ENCODE assay signal across 18 cellular contexts in the genomic region with DNA sequence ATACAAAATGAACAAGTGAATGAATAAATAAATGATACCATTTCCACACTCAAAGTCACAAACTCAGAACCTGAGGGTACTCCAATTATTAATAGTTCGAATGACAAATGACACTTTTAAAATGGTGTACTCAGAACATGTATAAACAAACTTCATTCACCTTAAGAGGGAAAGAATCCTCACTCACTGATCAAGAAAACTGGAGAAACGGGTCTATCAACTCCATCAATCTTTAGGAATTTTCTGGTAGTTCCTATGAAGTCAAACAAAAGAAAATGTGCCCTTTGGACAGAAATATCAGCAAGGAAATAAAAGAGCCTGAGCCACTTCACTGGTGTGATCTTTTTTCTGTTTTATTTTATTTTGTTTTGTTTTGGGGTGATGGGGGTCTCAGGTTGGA.
"Had no signal": no experiment of that assay in that cellular context is flagged by ENCODE, and none has a peak within 500 bp of the region (broad histone marks: within the 10 kb centered on the region; RNA-seq: fewer than 3 reads in every experiment).

No MANE protein-coding gene starts in this region.

- H3K9me3 Mint-ChIP-seq: activated CD4-positive, alpha-beta memory T cell treated with anti-CD3 and anti-CD28 coated beads, Interleukin-2, amount 10 ng/mL, durations not matched to agents 7 days and 5 days; activated naive CD4-positive, alpha-beta T cell treated with anti-CD3 and anti-CD28 coated beads, Interleukin-2, amount 50 U/mL, for 72 hours; activated T-cell treated with anti-CD3 and anti-CD28 coated beads, Interleukin-2, amount 50 U/mL, for 4 hours; natural killer cell treated with Interleukin-12 subunit alpha and Interleukin-12 subunit beta and Interleukin-15 and Interleukin-18, amount 100 ng/mL, for 72 hours had no signal

- H3K27ac ChIP-seq: esophagus muscularis mucosa, right atrium auricular region, skin epidermis, suprapubic skin, WERI-Rb-1 had no signal

- H3K4me3 ChIP-seq: esophagus muscularis mucosa, right atrium auricular region, skin epidermis, suprapubic skin had no signal

- H3K4me1 ChIP-seq: right atrium auricular region had no signal

- H3K27ac Mint-ChIP-seq: activated CD4-positive, alpha-beta memory T cell treated with anti-CD3 and anti-CD28 coated beads, Interleukin-2, amount 10 ng/mL, durations not matched to agents 7 days and 5 days; activated CD4-positive, alpha-beta T cell treated with anti-CD3 and anti-CD28 coated beads for 36 hours; activated naive CD4-positive, alpha-beta T cell treated with anti-CD3 and anti-CD28 coated beads, Interleukin-2, amount 50 U/mL, for 72 hours; natural killer cell treated with Interleukin-12 subunit alpha and Interleukin-12 subunit beta and Interleukin-15 and Interleukin-18, amount 100 ng/mL, for 72 hours had no signal

- ATAC-seq: activated CD4-positive, alpha-beta T cell treated with anti-CD3 and anti-CD28 coated beads for 36 hours; activated naive CD4-positive, alpha-beta T cell treated with anti-CD3 and anti-CD28 coated beads, Interleukin-2, amount 50 U/mL, for 72 hours; activated T-cell treated with anti-CD3 and anti-CD28 coated beads, Interleukin-2, amount 50 U/mL, for 4 hours; natural killer cell treated with Interleukin-12 subunit alpha and Interleukin-12 subunit beta and Interleukin-15 and Interleukin-18, amount 100 ng/mL, for 72 hours; stimulated activated naive CD8-positive, alpha-beta T cell treated with anti-CD3 and anti-CD28 coated beads, Interleukin-15, Interleukin-2, amounts not matched to agents 100 U/mL and 50 U/mL, for 24 hours had no signal

- H3K9me3 ChIP-seq: esophagus muscularis mucosa, right atrium auricular region, suprapubic skin had no signal

- H3K36me3 ChIP-seq: esophagus muscularis mucosa, right atrium auricular region, suprapubic skin, WERI-Rb-1 had no signal

- H3K36me3 Mint-ChIP-seq: natural killer cell treated with Interleukin-12 subunit alpha and Interleukin-12 subunit beta and Interleukin-15 and Interleukin-18, amount 100 ng/mL, for 72 hours had no signal

- H3K27me3 ChIP-seq: right atrium auricular region had no signal

- H3K4me3 Mint-ChIP-seq: activated CD4-positive, alpha-beta memory T cell treated with anti-CD3 and anti-CD28 coated beads, Interleukin-2, amount 10 ng/mL, durations not matched to agents 7 days and 5 days; activated CD4-positive, alpha-beta T cell treated with anti-CD3 and anti-CD28 coated beads for 36 hours; activated T-cell treated with anti-CD3 and anti-CD28 coated beads, Interleukin-2, amount 50 U/mL, for 4 hours; natural killer cell treated with Interleukin-12 subunit alpha and Interleukin-12 subunit beta and Interleukin-15 and Interleukin-18, amount 100 ng/mL, for 72 hours had no signal

- DNase-seq: activated CD4-positive, alpha-beta memory T cell treated with anti-CD3 and anti-CD28 coated beads, Interleukin-2, amount 10 ng/mL, durations not matched to agents 7 days and 5 days; activated CD4-positive, alpha-beta T cell treated with anti-CD3 and anti-CD28 coated beads for 36 hours; activated effector memory CD4-positive, alpha-beta T cell treated with anti-CD3 and anti-CD28 coated beads, Interleukin-2, amount 50 U/mL, for 16 hours; activated T-cell treated with anti-CD3 and anti-CD28 coated beads, Interleukin-2, amount 50 U/mL, for 4 hours; caudate nucleus; hypothalamus; kidney glomerular epithelial cell; mesendoderm; posterior cingulate gyrus; stimulated activated naive CD8-positive, alpha-beta T cell treated with anti-CD3 and anti-CD28 coated beads, Interleukin-15, Interleukin-2, amounts not matched to agents 100 U/mL and 50 U/mL, for 24 hours; T-helper 1 cell; WERI-Rb-1 had no signal
